20 cellular contexts compared by ENCODE assay signal in genomic region chr11:68165601-68166000, GRCh38. TPM values are rescaled to one million over a fixed set of nuclear protein-coding genes. Genes with fewer than 3 reads are reported as not detected.
DNase-seq lines count a peak whose midpoint lies in the region; ATAC-seq, FAIRE-seq and TF ChIP-seq lines count a peak whose summit lies in the region.
"Had no signal": no experiment of that assay in that cellular context is flagged by ENCODE, and none has a peak within 500 bp of the region (broad histone marks: within the 10 kb centered on the region; RNA-seq: fewer than 3 reads in every experiment).

No MANE protein-coding gene starts in this region.

- H3K9me2 ChIP-seq in Karpas-422 (replicated peaks; ENCODE audit: insufficient read depth, low read length) = no peaks in the 10 kb centered on the region

- H3K4me3 ChIP-seq in liver (ENCODE audit: low read depth in 1 of 3, low read length in 3 of 3) (no peak overlapping the region), HepG2 (replicated peaks in 1 of 3; ENCODE audit: insufficient read depth in 1 of 3, low read depth in 2 of 3, low read length in 3 of 3) (no peak overlapping the region), thyroid gland (replicated peaks in 1 of 3) (no peak overlapping the region), Karpas-422 (ENCODE audit: low read length) (no peak overlapping the region)
- H3K4me3 ChIP-seq: GM23338, HAP-1 had no signal

- 37% methylated on average over 4 of the region's 4 CpGs for WGBS in liver
- 77% methylated on average over 4 of the region's 4 CpGs for WGBS in HepG2 (ENCODE audit: low lambda C conversion rate)
- 92 to 96% methylated on average over 4 of the region's 4 CpGs for WGBS in thyroid gland, 2 donors

- H4K20me1 ChIP-seq in HepG2 (ENCODE audit: insufficient read depth, low read length) (no peaks in the 10 kb centered on the region), Karpas-422 (ENCODE audit: insufficient read depth, low read depth, low read length) (no peaks in the 10 kb centered on the region)

- no peak for ATAC-seq in HepG2
- peak; percentile 76 for ATAC-seq in left colon
- ATAC-seq: GM23338 had no signal

- no peak overlapping the region for H3K4me2 ChIP-seq in HepG2 (ENCODE audit: low read depth, low read length)
- no peak overlapping the region for H3K4me2 ChIP-seq in Karpas-422 (ENCODE audit: low read depth, low read length, poor library complexity, severe bottlenecking)
- H3K4me2 ChIP-seq: GM23338 had no signal

- no peak overlapping the region for H3K4me3 Mint-ChIP-seq in nephron progenitor cell
- H3K4me3 Mint-ChIP-seq: B cell; CD4-positive, alpha-beta T cell; GM23338 had no signal

- CTCF ChIA-PET in HepG2 (lab: Yijun Ruan, JAX; ENCODE audit: low intra/inter-chr PET ratio, low total read pairs) = no interaction called here

- peak overlapping the region; percentile 57 for H3K27ac Mint-ChIP-seq in nephron progenitor cell
- H3K27ac Mint-ChIP-seq: B cell; CD4-positive, alpha-beta T cell; GM23338 had no signal

- H3K4me1 ChIP-seq in liver (ENCODE audit: control insufficient read depth in 4 of 4, insufficient read depth in 4 of 4, low read length in 3 of 4) = peaks cover 3 to 41% (median 35%) of the 10 kb centered on the region in 4 donors
- peaks cover 9% of the 10 kb centered on the region; the same call in 1 of the 2 replicates for H3K4me1 ChIP-seq in HepG2 (ENCODE audit: insufficient read depth, low read length)
- H3K4me1 ChIP-seq in thyroid gland = peaks cover 15 to 52% of the 10 kb centered on the region in 2 donors
- H3K4me1 ChIP-seq in Karpas-422 (ENCODE audit: low read length) = peaks cover 4% of the 10 kb centered on the region

- POLR2A ChIA-PET in HepG2 (lab: Yijun Ruan, JAX) = interaction anchor here (1.0 kb wide), 1 partner anchor 66 kb away, joined by 3 read pairs; no protein-coding TSS in a partner anchor

- H3K9me3 ChIP-seq in liver (ENCODE audit: control insufficient read depth in 4 of 4, low read length in 3 of 4) (no peaks in the 10 kb centered on the region), HepG2 (ENCODE audit: low read length) (no peaks in the 10 kb centered on the region), thyroid gland (no peaks in the 10 kb centered on the region), Karpas-422 (ENCODE audit: low read length) (no peaks in the 10 kb centered on the region)
- H3K9me3 ChIP-seq: HAP-1 had no signal

- no peaks in the 10 kb centered on the region for H3K79me2 ChIP-seq in HepG2 (ENCODE audit: insufficient read depth, low read length)
- no peaks in the 10 kb centered on the region for H3K79me2 ChIP-seq in Karpas-422 (ENCODE audit: low read length)

- no peaks in the 10 kb centered on the region for H3K9me3 Mint-ChIP-seq in nephron progenitor cell
- H3K9me3 Mint-ChIP-seq: CD4-positive, alpha-beta T cell; GM23338 had no signal

- H3K9ac ChIP-seq in liver (ENCODE audit: low read depth in 1 of 2, low read length in 2 of 2) (no peak overlapping the region), HepG2 (ENCODE audit: insufficient read depth, low read depth, low read length) (no peak overlapping the region), Karpas-422 (ENCODE audit: low read length) (no peak overlapping the region)

- TF ChIP-seq POLR2A in HepG2 (IDR thresholded peaks at IDR 0.05; ENCODE audit: insufficient read depth in 1 of 2, low read depth in 2 of 2, low read length in 2 of 2) (no peak), thyroid gland (IDR thresholded peaks at IDR 0.05) (no peak)

- no peak for TF ChIP-seq RAD21 in liver (IDR thresholded peaks at IDR 0.05)
- no peak for TF ChIP-seq RAD21 in HepG2 (CRISPR knock-in tag; IDR thresholded peaks at IDR 0.05)

- H2AFZ ChIP-seq in HepG2 (ENCODE audit: low read length) (no peak overlapping the region), Karpas-422 (ENCODE audit: low read length) (no peak overlapping the region)
- H2AFZ ChIP-seq: GM23338 had no signal

- no peak for TF ChIP-seq EP300 in HepG2 (IDR thresholded peaks at IDR 0.05; ENCODE audit: low read depth in 2 of 2, low read length in 2 of 2)
- TF ChIP-seq EP300 in HepG2 (CRISPR knock-in tag; IDR thresholded peaks at IDR 0.05; ENCODE audit: borderline replicate concordance) = no peak

- no TSS peak for BruUV-seq in HepG2 (replicated peaks; lab: Mats Ljungman, UMichigan)

- peaks cover 69% of the 10 kb centered on the region for H3K36me3 Mint-ChIP-seq in nephron progenitor cell (ENCODE audit: low read depth)

- no peak for DNase-seq in HepG2 (ENCODE audit: low spot score)
- DNase-seq in left colon = no peak
- DNase-seq in nephron progenitor cell = no peak
- no peak for DNase-seq in thyroid gland
- no peak for DNase-seq in ureter (ENCODE audit: low spot score)
- DNase-seq in Karpas-422 = no peak
- DNase-seq in urothelium cell line (ENCODE audit: low spot score) = no peak
- DNase-seq: C1 segment of cervical spinal cord; Calu3; CD4-positive, alpha-beta T cell; DMS 273 treated with DMSO at 0.1 percent for 48 hours; DMS79 treated with DMSO at 0.1 percent for 48 hours; EL had no signal

- intact Hi-C loops in HepG2 (cut with micrococcal nuclease; ENCODE audit: unreplicated experiment) (no loop called here), left colon (cut with DNase I, micrococcal nuclease) (no loop called here), thyroid gland (cut with DNase I) (no loop called here)

- H3K27ac ChIP-seq in liver (ENCODE audit: low read depth in 1 of 2, low read length in 2 of 2) (no peak overlapping the region), HepG2 (ENCODE audit: extremely low read length, insufficient read depth, low read length) (no peak overlapping the region), thyroid gland (peak overlapping the region in 2 of 3 donors; percentile 63 to 67), Karpas-422 (ENCODE audit: low read length) (no peak overlapping the region)

- H3K27me3 ChIP-seq in liver (ENCODE audit: control insufficient read depth in 4 of 4, insufficient read depth in 4 of 4, low read length in 3 of 4) = no peaks in the 10 kb centered on the region
- no peaks in the 10 kb centered on the region for H3K27me3 ChIP-seq in HepG2 (ENCODE audit: control insufficient read depth in 1 of 2, insufficient read depth in 2 of 2, low read length in 2 of 2)
- no peaks in the 10 kb centered on the region for H3K27me3 ChIP-seq in thyroid gland
- H3K27me3 ChIP-seq in Karpas-422 (ENCODE audit: low read length) = no peaks in the 10 kb centered on the region

- peaks cover 6 to 36% (median 20%) of the 10 kb centered on the region in 4 donors for H3K36me3 ChIP-seq in liver (ENCODE audit: control insufficient read depth in 4 of 4, insufficient read depth in 3 of 4, low read depth in 1 of 4, low read length in 3 of 4)
- H3K36me3 ChIP-seq in HepG2 (replicated peaks in 1 of 2; ENCODE audit: control insufficient read depth in 1 of 2, insufficient read depth in 2 of 2, low read length in 2 of 2) = peaks cover 23 to 51% of the 10 kb centered on the region in 2 experiments
- H3K36me3 ChIP-seq in thyroid gland = peaks cover 25 to 38% of the 10 kb centered on the region in 2 donors
- H3K36me3 ChIP-seq in Karpas-422 (ENCODE audit: insufficient read depth, low read length) = peaks cover 25% of the 10 kb centered on the region; the same call in 1 of the 2 replicates

- in situ Hi-C loops in HepG2 (cut with HindIII; ENCODE audit: extremely low pct_ligation_motif_present, low pct_unique_long_range_greater_than_20kb) = no loop called here

- FAIRE-seq in HepG2 (lab: Jason Lieb, UNC) = no peak
- FAIRE-seq in urothelium cell line (lab: Jason Lieb, UNC) = no peak
- FAIRE-seq: A204.1, G401.6, GM12891 had no signal

- TF ChIP-seq CTCF in liver (IDR thresholded peaks at IDR 0.05; ENCODE audit: low read depth, low read length, missing input control) = no peak
- TF ChIP-seq CTCF in HepG2 (CRISPR knock-in tag; IDR thresholded peaks at IDR 0.05) = no peak
- no peak for TF ChIP-seq CTCF in nephron progenitor cell (IDR thresholded peaks at IDR 0.05)
- no peak for TF ChIP-seq CTCF in thyroid gland (IDR thresholded peaks at IDR 0.05)

- H3K27me3 Mint-ChIP-seq in nephron progenitor cell (ENCODE audit: low read depth, poor library complexity) = no peaks in the 10 kb centered on the region
- H3K27me3 Mint-ChIP-seq: B cell; CD4-positive, alpha-beta T cell had no signal

- H3K4me1 Mint-ChIP-seq in nephron progenitor cell = peaks cover 1% of the 10 kb centered on the region
- H3K4me1 Mint-ChIP-seq: B cell, GM23338 had no signal

RNA-seq across cellular contexts. Expression of gene CHKA, which starts 44.4 kb away (rescaled TPM):
- total RNA-seq in liver (10 to 100 TPM; 18.4 to 41.9 TPM), HepG2 (2016; rRNA removed; fragmentation: Illumina TruSeq; extraction: Trizol) (83.6 and 92.7 TPM in 2 replicates), left colon (10 to 100 TPM; 47.6 to 87.4 TPM), thyroid gland (100 to 1,000 TPM in 1 of 4 donors, 10 to 100 TPM in 3; 86.8 to 106 (median 93.1) TPM), ureter (66.2 TPM)
- polyA plus RNA-seq in liver (10 to 100 TPM; 11.4 to 16.1 TPM), HepG2 (2011; rRNA removed) (61.1 and 71.6 TPM in 2 replicates)
- total RNA-seq in HepG2 (2016; cell fraction: cytosol; rRNA removed; fragmentation: Illumina TruSeq; extraction: Trizol; ENCODE audit: low read depth) = 19.2 and 23.2 TPM in 2 replicates
- 87.5 and 87.8 TPM in 2 replicates for total RNA-seq in HepG2 (2016; cell fraction: insoluble cytoplasmic fraction; rRNA removed; fragmentation: Illumina TruSeq; extraction: Trizol)
- 52.5 and 57.2 TPM in 2 replicates for total RNA-seq in HepG2 (2016; cell fraction: membrane; rRNA removed; fragmentation: Illumina TruSeq; extraction: Trizol)
- 127 and 148 TPM in 2 replicates for total RNA-seq in HepG2 (2016; cell fraction: nucleus; rRNA removed; fragmentation: Illumina TruSeq; extraction: Trizol)
- polyA plus RNA-seq in HepG2 (2011; cell fraction: cytosol; rRNA removed) = 53.1 and 55.7 TPM in 2 replicates
- 87.9 and 97.8 TPM in 2 replicates for polyA plus RNA-seq in HepG2 (2011; cell fraction: nucleus; rRNA removed)
- 57.3 and 69.6 TPM in 2 replicates for polyA plus RNA-seq in HepG2 (2012)
- 17.1 and 18.4 TPM in 2 replicates for polyA plus RNA-seq in HepG2 (2016; cell fraction: cytosol; fragmentation: Illumina TruSeq; extraction: Trizol; ENCODE audit: low read depth)
- 91.8 and 101 TPM in 2 replicates for polyA plus RNA-seq in HepG2 (2016; cell fraction: insoluble cytoplasmic fraction; fragmentation: Illumina TruSeq; extraction: Trizol; ENCODE audit: low read depth)
- polyA plus RNA-seq in HepG2 (2016; cell fraction: membrane; fragmentation: Illumina TruSeq; extraction: Trizol; ENCODE audit: low read depth) = 34.6 and 36.0 TPM in 2 replicates
- 309 and 329 TPM in 2 replicates for polyA plus RNA-seq in HepG2 (2016; cell fraction: nucleus; fragmentation: Illumina TruSeq; extraction: Trizol; ENCODE audit: insufficient read depth, low read depth)
- polyA minus RNA-seq in HepG2 (2011; rRNA and poly(A)+ RNA removed; ENCODE audit: low replicate concordance) = 46.2 and 97.9 TPM in 2 replicates
- polyA minus RNA-seq in HepG2 (2011; cell fraction: cytosol; rRNA and poly(A)+ RNA removed) = 41.1 and 41.4 TPM in 2 replicates
- polyA minus RNA-seq in HepG2 (2011; cell fraction: nucleus; rRNA and poly(A)+ RNA removed) = 84.0 and 96.3 TPM in 2 replicates
- total RNA-seq in Karpas-422 (2014; rRNA removed; shearing (Covaris generic); ENCODE audit: low replicate concordance) = 35.8 and 51.3 TPM in 2 replicates

RNA-seq across cellular contexts. Expression of gene KMT5B, which starts 47.5 kb away (rescaled TPM):
- total RNA-seq in liver (10 to 100 TPM; 17.9 to 33.8 TPM), HepG2 (2016; rRNA removed; fragmentation: Illumina TruSeq; extraction: Trizol) (23.7 and 32.5 TPM in 2 replicates), left colon (10 to 100 TPM; 56.9 to 62.8 TPM), thyroid gland (10 to 100 TPM; 57.4 to 84.2 (median 67.4) TPM), ureter (67.6 TPM)
- polyA plus RNA-seq in liver (10 to 100 TPM in 1 of 2 donors, 1 to 10 TPM in 1; 8.7 to 11.7 TPM), HepG2 (2011; rRNA removed) (14.4 and 17.6 TPM in 2 replicates)
- 14.5 and 15.9 TPM in 2 replicates for total RNA-seq in HepG2 (2016; cell fraction: cytosol; rRNA removed; fragmentation: Illumina TruSeq; extraction: Trizol; ENCODE audit: low read depth)
- total RNA-seq in HepG2 (2016; cell fraction: insoluble cytoplasmic fraction; rRNA removed; fragmentation: Illumina TruSeq; extraction: Trizol) = 25.4 and 32.9 TPM in 2 replicates
- total RNA-seq in HepG2 (2016; cell fraction: membrane; rRNA removed; fragmentation: Illumina TruSeq; extraction: Trizol) = 24.7 and 24.9 TPM in 2 replicates
- total RNA-seq in HepG2 (2016; cell fraction: nucleus; rRNA removed; fragmentation: Illumina TruSeq; extraction: Trizol) = 23.0 and 26.3 TPM in 2 replicates
- polyA plus RNA-seq in HepG2 (2011; cell fraction: cytosol; rRNA removed) = 7.2 and 11.1 TPM in 2 replicates
- polyA plus RNA-seq in HepG2 (2011; cell fraction: nucleus; rRNA removed) = 15.9 and 23.4 TPM in 2 replicates
- polyA plus RNA-seq in HepG2 (2012) = 30.8 and 38.6 TPM in 2 replicates
- polyA plus RNA-seq in HepG2 (2016; cell fraction: cytosol; fragmentation: Illumina TruSeq; extraction: Trizol; ENCODE audit: low read depth) = 7.4 and 9.2 TPM in 2 replicates
- 29.4 and 31.2 TPM in 2 replicates for polyA plus RNA-seq in HepG2 (2016; cell fraction: insoluble cytoplasmic fraction; fragmentation: Illumina TruSeq; extraction: Trizol; ENCODE audit: low read depth)
- 16.3 and 18.5 TPM in 2 replicates for polyA plus RNA-seq in HepG2 (2016; cell fraction: membrane; fragmentation: Illumina TruSeq; extraction: Trizol; ENCODE audit: low read depth)
- 29.1 and 30.5 TPM in 2 replicates for polyA plus RNA-seq in HepG2 (2016; cell fraction: nucleus; fragmentation: Illumina TruSeq; extraction: Trizol; ENCODE audit: insufficient read depth, low read depth)
- 13.3 and 14.0 TPM in 2 replicates for polyA minus RNA-seq in HepG2 (2011; rRNA and poly(A)+ RNA removed; ENCODE audit: low replicate concordance)
- 13.9 TPM in 2 replicates for polyA minus RNA-seq in HepG2 (2011; cell fraction: cytosol; rRNA and poly(A)+ RNA removed)
- polyA minus RNA-seq in HepG2 (2011; cell fraction: nucleus; rRNA and poly(A)+ RNA removed) = 47.9 and 58.2 TPM in 2 replicates
- 20.9 and 21.2 TPM in 2 replicates for total RNA-seq in Karpas-422 (2014; rRNA removed; shearing (Covaris generic); ENCODE audit: low replicate concordance)

Comparison
In these comparisons a context has a peak if more than half of its experiments do, and no peak if none do; other contexts are left out.
1. H3K27ac ChIP-seq: peak in thyroid gland (2 of 3); none in liver (0 of 2), HepG2 (single experiment) and Karpas-422 (single experiment).